Comparison of ENCODE assay signal across 25 cellular contexts in genomic region chr9:84744726-84745125, GRCh38.
"Had no signal": no experiment of that assay in that cellular context is flagged by ENCODE, and none has a peak within 500 bp of the region (broad histone marks: within the 10 kb centered on the region; RNA-seq: fewer than 3 reads in every experiment).

No MANE protein-coding gene starts in this region.

- DNase-seq: activated CD4-positive, alpha-beta memory T cell treated with anti-CD3 and anti-CD28 coated beads for 36 hours; activated CD4-positive, alpha-beta T cell treated with anti-CD3 and anti-CD28 coated beads, Interleukin-2, amount 10 ng/mL, durations not matched to agents 24 days and 14 days; activated CD4-positive, CD25-positive, alpha-beta regulatory T cell; activated CD4-positive, CD25-positive, alpha-beta regulatory T cell treated with anti-CD3 and anti-CD28 coated beads, Interleukin-2, amount 50 U/mL, for 72 hours; activated CD8-positive, alpha-beta memory T cell treated with anti-CD3 and anti-CD28 coated beads, Interleukin-2, amount 50 U/mL, for 48 hours; activated CD8-positive, alpha-beta T cell treated with anti-CD3 and anti-CD28 coated beads, Interleukin-2, amount 10 ng/mL, durations not matched to agents 7 days and 5 days; activated gamma-delta T cell; activated naive CD4-positive, alpha-beta T cell; activated naive CD4-positive, alpha-beta T cell treated with anti-CD3 and anti-CD28 coated beads, Interleukin-2, amount 10 ng/mL, durations not matched to agents 7 days and 5 days; activated naive CD8-positive, alpha-beta T cell treated with anti-CD3 and anti-CD28 coated beads, Interleukin-2, amount 10 ng/mL, durations not matched to agents 7 days and 5 days; activated T-cell treated with anti-CD3 and anti-CD28 coated beads for 4 hours; activated T-cell treated with anti-CD3 and anti-CD28 coated beads, Interleukin-2, amount 50 U/mL, for 24 hours; activated T-cell treated with anti-CD3 and anti-CD28 coated beads, Interleukin-2, amount 50 U/mL, for 72 hours; dorsolateral prefrontal cortex; effector memory CD4-positive, alpha-beta T cell; endodermal cell; foreskin keratinocyte; gastrocnemius medialis; glutamatergic neuron had no signal

- H3K27ac ChIP-seq: ascending aorta, breast epithelium, cardiac muscle cell, coronary artery, foreskin keratinocyte, gastrocnemius medialis had no signal

- H3K36me3 ChIP-seq: ascending aorta, breast epithelium, cardiac muscle cell, gastrocnemius medialis had no signal

- H3K9me3 ChIP-seq: ascending aorta, breast epithelium, gastrocnemius medialis had no signal

- H3K4me3 ChIP-seq: ascending aorta, breast epithelium, cardiac muscle cell, coronary artery, dorsolateral prefrontal cortex, gastrocnemius medialis had no signal

- H3K27me3 ChIP-seq: ascending aorta, breast epithelium, cardiac muscle cell, dorsolateral prefrontal cortex, gastrocnemius medialis had no signal

- H3K4me1 ChIP-seq: ascending aorta, breast epithelium, foreskin keratinocyte, gastrocnemius medialis had no signal

- ATAC-seq: activated CD8-positive, alpha-beta T cell treated with anti-CD3 and anti-CD28 coated beads, Interleukin-2, amount 10 ng/mL, durations not matched to agents 7 days and 5 days; activated naive CD4-positive, alpha-beta T cell treated with anti-CD3 and anti-CD28 coated beads, Interleukin-2, amount 50 U/mL, for 72 hours; esophagus mucosa; foreskin keratinocyte; gastrocnemius medialis had no signal
